22 cellular contexts compared by ENCODE assay signal in genomic region chr6:2412731-2413130, GRCh38.
DNase-seq lines count a peak whose midpoint lies in the region; ATAC-seq, FAIRE-seq and TF ChIP-seq lines count a peak whose summit lies in the region.
"Had no signal": no experiment of that assay in that cellular context is flagged by ENCODE, and none has a peak within 500 bp of the region (broad histone marks: within the 10 kb centered on the region; RNA-seq: fewer than 3 reads in every experiment).

No MANE protein-coding gene starts in this region.

- in situ Hi-C loops in mammary epithelial cell (cut with MboI; ENCODE audit: low sequenced_read_pairs in 2 of 2) = no loop called here
- in situ Hi-C loops in ACHN (cut with HindIII; ENCODE audit: low pct_ligation_motif_present, low pct_unique_long_range_greater_than_20kb, low sequenced_read_pairs) = no loop called here

- H3K27me3 ChIP-seq in mammary epithelial cell (ENCODE audit: insufficient read depth, low read length) = no peaks in the 10 kb centered on the region
- no peaks in the 10 kb centered on the region for H3K27me3 ChIP-seq in astrocyte (ENCODE audit: insufficient read depth, low read length)
- H3K27me3 ChIP-seq: cardiac muscle cell, transverse colon had no signal

- H3K9ac ChIP-seq in mammary epithelial cell (ENCODE audit: insufficient read depth, low read length) = no peak overlapping the region
- no peak overlapping the region for H3K9ac ChIP-seq in astrocyte (ENCODE audit: low read length)

- H4K20me1 ChIP-seq in mammary epithelial cell (ENCODE audit: insufficient read depth, low read length) (no peaks in the 10 kb centered on the region), astrocyte (ENCODE audit: insufficient read depth, low read length) (no peaks in the 10 kb centered on the region)

- H3K4me2 ChIP-seq in mammary epithelial cell (ENCODE audit: insufficient read depth, low read depth, low read length) (no peak overlapping the region), astrocyte (ENCODE audit: low read length) (peak overlapping the region; percentile 69)

- H3K36me3 Mint-ChIP-seq in MCF 10A (ENCODE audit: insufficient read depth, unreplicated experiment) = no peaks in the 10 kb centered on the region
- H3K36me3 Mint-ChIP-seq in astrocyte (ENCODE audit: low read depth, unreplicated experiment) = no peaks in the 10 kb centered on the region
- H3K36me3 Mint-ChIP-seq: activated naive CD4-positive, alpha-beta T cell treated with anti-CD3 and anti-CD28 coated beads, Interleukin-2, amount 10 ng/mL, durations not matched to agents 7 days and 5 days had no signal

- H3K4me1 Mint-ChIP-seq in MCF 10A (ENCODE audit: insufficient read depth, unreplicated experiment) (no peaks in the 10 kb centered on the region), astrocyte (ENCODE audit: low read depth, unreplicated experiment) (peaks cover 10% of the 10 kb centered on the region)
- H3K4me1 Mint-ChIP-seq: activated naive CD4-positive, alpha-beta T cell treated with anti-CD3 and anti-CD28 coated beads, Interleukin-2, amount 10 ng/mL, durations not matched to agents 7 days and 5 days; CD8-positive, alpha-beta memory T cell; endodermal cell had no signal

- POLR2A ChIA-PET in MCF 10A (lab: Yijun Ruan, JAX) = no interaction called here

- CTCF ChIA-PET in mammary epithelial cell (lab: Charles Lee; ENCODE audit: low non-redundant PET) = no interaction called here
- CTCF ChIA-PET in MCF 10A (lab: Yijun Ruan, JAX) = interaction anchor here (0.6 kb wide), 1 partner anchor 50 kb away, joined by 3 read pairs; no protein-coding TSS in a partner anchor

- H3K27ac Mint-ChIP-seq in MCF 10A (ENCODE audit: low read depth, unreplicated experiment) (no peak overlapping the region), astrocyte (ENCODE audit: unreplicated experiment) (no peak overlapping the region)
- H3K27ac Mint-ChIP-seq: activated naive CD4-positive, alpha-beta T cell treated with anti-CD3 and anti-CD28 coated beads, Interleukin-2, amount 10 ng/mL, durations not matched to agents 7 days and 5 days; CD8-positive, alpha-beta memory T cell; endodermal cell; naive thymus-derived CD4-positive, alpha-beta T cell; progenitor cell of endocrine pancreas had no signal

- H3K9me3 ChIP-seq in mammary epithelial cell (replicated peaks; ENCODE audit: insufficient read depth, low read length) = no peaks in the 10 kb centered on the region
- H3K9me3 ChIP-seq in astrocyte (ENCODE audit: insufficient read depth, low read depth, low read length) = no peaks in the 10 kb centered on the region
- H3K9me3 ChIP-seq: transverse colon had no signal

- H3K4me3 ChIP-seq in mammary epithelial cell (replicated peaks in 1 of 3; ENCODE audit: insufficient read depth in 1 of 3, low read depth in 2 of 3, low read length in 3 of 3) = no peak overlapping the region
- no peak overlapping the region for H3K4me3 ChIP-seq in astrocyte (ENCODE audit: insufficient read depth, low read depth, low read length)
- H3K4me3 ChIP-seq: cardiac muscle cell, transverse colon had no signal

- DNase-seq in mammary epithelial cell = peak; percentile 59
- no peak for DNase-seq in MCF 10A (ENCODE audit: unreplicated experiment)
- DNase-seq in astrocyte (ENCODE audit: low read depth) = peak; percentile 79
- DNase-seq in fibroblast of the conjunctiva (ENCODE audit: low read depth) = peak; percentile 29
- DNase-seq in DMS153 treated with DMSO at 0.1 percent for 48 hours (lab: John Stamatoyannopoulos, UW; ENCODE audit: unreplicated experiment) = no peak
- no peak for DNase-seq in activated CD8-positive, alpha-beta memory T cell treated with anti-CD3 and anti-CD28 coated beads, Interleukin-2, amount 50 U/mL, for 4 hours
- DNase-seq in ACHN = no peak
- DNase-seq: activated CD4-positive, alpha-beta T cell treated with anti-CD3 and anti-CD28 coated beads for 48 hours; activated naive CD4-positive, alpha-beta T cell treated with anti-CD3 and anti-CD28 coated beads, Interleukin-2, amount 10 ng/mL, durations not matched to agents 7 days and 5 days; activated T-cell treated with anti-CD3 and anti-CD28 coated beads for 4 hours; CD8-positive, alpha-beta memory T cell; endodermal cell; naive thymus-derived CD4-positive, alpha-beta T cell; NCI-H69; stimulated activated CD4-positive, alpha-beta T cell treated with anti-CD3 and anti-CD28 coated beads, Interleukin-12 subunit alpha, Interleukin-12 subunit beta, amount 100 ng/mL, for 4 hours; stimulated activated naive CD4-positive, alpha-beta T cell; transverse colon had no signal

- H3K27me3 Mint-ChIP-seq in MCF 10A (ENCODE audit: insufficient read depth, unreplicated experiment) (no peaks in the 10 kb centered on the region), astrocyte (ENCODE audit: low read depth, unreplicated experiment) (peaks cover 5% of the 10 kb centered on the region)
- H3K27me3 Mint-ChIP-seq: naive thymus-derived CD4-positive, alpha-beta T cell; progenitor cell of endocrine pancreas had no signal

- H3K4me3 Mint-ChIP-seq in MCF 10A (ENCODE audit: unreplicated experiment) = no peak overlapping the region
- H3K4me3 Mint-ChIP-seq in astrocyte (ENCODE audit: unreplicated experiment) = no peak overlapping the region
- H3K4me3 Mint-ChIP-seq: activated naive CD4-positive, alpha-beta T cell treated with anti-CD3 and anti-CD28 coated beads, Interleukin-2, amount 10 ng/mL, durations not matched to agents 7 days and 5 days; CD8-positive, alpha-beta memory T cell; endodermal cell; naive thymus-derived CD4-positive, alpha-beta T cell had no signal

- TF ChIP-seq CTCF in mammary epithelial cell (conservative IDR thresholded peaks at IDR 0.05 in 1 of 2, IDR thresholded peaks at IDR 0.05 in 1 of 2; ENCODE audit: extremely low read depth in 1 of 2, insufficient read depth in 1 of 2, low read depth in 1 of 2, low read length in 2 of 2) (no peak), MCF 10A (IDR thresholded peaks at IDR 0.05; ENCODE audit: unreplicated experiment) (no peak), astrocyte (IDR thresholded peaks at IDR 0.05; ENCODE audit: insufficient read depth, low read depth, low read length) (no peak)

- H3K27ac ChIP-seq in mammary epithelial cell (ENCODE audit: insufficient read depth, low read depth, low read length) = no peak overlapping the region
- peak overlapping the region; percentile 41 for H3K27ac ChIP-seq in astrocyte (ENCODE audit: low read depth, low read length)
- H3K27ac ChIP-seq: 22Rv1, cardiac muscle cell, transverse colon had no signal

- intact Hi-C loops in mammary epithelial cell (cut with micrococcal nuclease) (no loop called here), MCF 10A (cut with micrococcal nuclease) (no loop called here)

- BruUV-seq in mammary epithelial cell (replicated peaks; lab: Mats Ljungman, UMichigan) = no TSS peak
- BruUV-seq in MCF 10A (replicated peaks; lab: Mats Ljungman, UMichigan) = no TSS peak

- dilution Hi-C loops in mammary epithelial cell (cut with HindIII; ENCODE audit: low sequenced_read_pairs) = no loop called here

- H3K36me3 ChIP-seq in mammary epithelial cell (ENCODE audit: insufficient read depth, low read length) = no peaks in the 10 kb centered on the region
- H3K36me3 ChIP-seq in astrocyte (ENCODE audit: insufficient read depth, low read length) = no peaks in the 10 kb centered on the region
- H3K36me3 ChIP-seq: cardiac muscle cell, transverse colon had no signal

- ATAC-seq in HG02588 (IDR thresholded peaks at IDR 0.05; ENCODE audit: unreplicated experiment) = no peak
- ATAC-seq: HepG2; naive thymus-derived CD4-positive, alpha-beta T cell had no signal

- H3K9me3 Mint-ChIP-seq in MCF 10A (ENCODE audit: unreplicated experiment) (no peaks in the 10 kb centered on the region), astrocyte (ENCODE audit: unreplicated experiment) (peaks cover 6% of the 10 kb centered on the region)
- H3K9me3 Mint-ChIP-seq: activated naive CD4-positive, alpha-beta T cell treated with anti-CD3 and anti-CD28 coated beads, Interleukin-2, amount 10 ng/mL, durations not matched to agents 7 days and 5 days had no signal

- H3K79me2 ChIP-seq in mammary epithelial cell (ENCODE audit: insufficient read depth, low read length) (no peaks in the 10 kb centered on the region), astrocyte (ENCODE audit: insufficient read depth, low read length) (no peaks in the 10 kb centered on the region)

- FAIRE-seq in astrocyte (lab: Jason Lieb, UNC) = peak; percentile 9
- FAIRE-seq: HepG2 had no signal

- no peaks in the 10 kb centered on the region for H3K4me1 ChIP-seq in mammary epithelial cell (ENCODE audit: insufficient read depth, low read length)
- H3K4me1 ChIP-seq in astrocyte (ENCODE audit: insufficient read depth, low read length) = peaks cover 6% of the 10 kb centered on the region
- H3K4me1 ChIP-seq: transverse colon had no signal

- WGBS in mammary epithelial cell (ENCODE audit: low coverage, missing lambda C conversion rate) = 20% methylated on average over 4 of the region's 4 CpGs

- H2AFZ ChIP-seq in mammary epithelial cell (ENCODE audit: low read depth, low read length) (no peak overlapping the region), astrocyte (ENCODE audit: low read depth, low read length) (no peak overlapping the region)

Comparison
In these comparisons a context has a peak if more than half of its experiments do, and no peak if none do; other contexts are left out.
1. DNase-seq: peak in mammary epithelial cell (single experiment), astrocyte (single experiment) and fibroblast of the conjunctiva (single experiment); none in MCF 10A (single experiment), DMS153 treated with DMSO at 0.1 percent for 48 hours (single experiment), activated CD8-positive, alpha-beta memory T cell treated with anti-CD3 and anti-CD28 coated beads, Interleukin-2, amount 50 U/mL, for 4 hours (single experiment) and ACHN (single experiment).